8 cellular contexts compared by ENCODE assay signal in genomic region chr16:22670551-22670970, GRCh38.
DNase-seq lines count a peak whose midpoint lies in the region; FAIRE-seq and TF ChIP-seq lines count a peak whose summit lies in the region.

No MANE protein-coding gene starts in this region.

- H3K27me3 Mint-ChIP-seq in HFFc6 (ENCODE audit: insufficient read depth), result no peaks in the 10 kb centered on the region

- no peak for TF ChIP-seq CTCF in right atrium auricular region (IDR thresholded peaks at IDR 0.05)
- TF ChIP-seq CTCF in brain microvascular endothelial cell (IDR thresholded peaks at IDR 0.05; ENCODE audit: low read depth, low read length, missing control alignments), result no peak
- no peak for TF ChIP-seq CTCF in HFFc6 (IDR thresholded peaks at IDR 0.05)

- H3K9me3 ChIP-seq in right atrium auricular region, result no peaks in the 10 kb centered on the region

- no peaks in the 10 kb centered on the region for H3K4me1 ChIP-seq in right atrium auricular region

- intact Hi-C loops in cardiac septum (cut with DNase I), result no loop called here
- intact Hi-C loops in head of caudate nucleus (cut with DNase I), result no loop called here

- no peaks in the 10 kb centered on the region for H3K9me3 Mint-ChIP-seq in HFFc6

- H3K27ac Mint-ChIP-seq in HFFc6, result no peak overlapping the region

- no peaks in the 10 kb centered on the region for H3K4me1 Mint-ChIP-seq in HFFc6 (ENCODE audit: low read depth)

- DNase-seq in right atrium auricular region (ENCODE audit: low spot score) (peak; percentile 57), cardiac septum (ENCODE audit: low spot score) (no peak), NCI-H2029 treated with DMSO at 0.1 percent for 48 hours (lab: John Stamatoyannopoulos, UW) (peak; percentile 29), head of caudate nucleus (peak in 38 of 42 donors; percentile 13 to 80 (median 52)), urothelium cell line (ENCODE audit: low spot score) (peak; percentile 66), brain microvascular endothelial cell (no peak), HFFc6 (no peak), SHP77 treated with DMSO at 0.1 percent for 48 hours (lab: John Stamatoyannopoulos, UW) (no peak)

- H3K27me3 ChIP-seq in right atrium auricular region, result no peaks in the 10 kb centered on the region
- peaks cover 7% of the 10 kb centered on the region for H3K27me3 ChIP-seq in brain microvascular endothelial cell (replicated peaks)

- no peak for FAIRE-seq in urothelium cell line (lab: Jason Lieb, UNC)

- H3K4me3 Mint-ChIP-seq in HFFc6, result no peak overlapping the region

- H3K36me3 ChIP-seq in right atrium auricular region (no peaks in the 10 kb centered on the region), brain microvascular endothelial cell (replicated peaks) (no peaks in the 10 kb centered on the region)

- no peak overlapping the region for H3K27ac ChIP-seq in right atrium auricular region
- no peak overlapping the region for H3K27ac ChIP-seq in brain microvascular endothelial cell

- H3K4me3 ChIP-seq in right atrium auricular region, result no peak overlapping the region
- H3K4me3 ChIP-seq in brain microvascular endothelial cell (ENCODE audit: low read depth, low read length), result no peak overlapping the region

- in situ Hi-C loops in brain microvascular endothelial cell (cut with HindIII; ENCODE audit: low pct_ligation_motif_present, low sequenced_read_pairs), result no loop called here

- no peaks in the 10 kb centered on the region for H3K36me3 Mint-ChIP-seq in HFFc6 (ENCODE audit: low read depth)

Comparison
In these comparisons a context has a peak if more than half of its experiments do, and no peak if none do; other contexts are left out.
1. DNase-seq: peak in right atrium auricular region (single experiment), NCI-H2029 treated with DMSO at 0.1 percent for 48 hours (single experiment), head of caudate nucleus (38 of 42) and urothelium cell line (single experiment); none in cardiac septum (single experiment), brain microvascular endothelial cell (single experiment), HFFc6 (single experiment) and SHP77 treated with DMSO at 0.1 percent for 48 hours (single experiment).